ENCODE assay signal across 1 cellular context in the genomic region with DNA sequence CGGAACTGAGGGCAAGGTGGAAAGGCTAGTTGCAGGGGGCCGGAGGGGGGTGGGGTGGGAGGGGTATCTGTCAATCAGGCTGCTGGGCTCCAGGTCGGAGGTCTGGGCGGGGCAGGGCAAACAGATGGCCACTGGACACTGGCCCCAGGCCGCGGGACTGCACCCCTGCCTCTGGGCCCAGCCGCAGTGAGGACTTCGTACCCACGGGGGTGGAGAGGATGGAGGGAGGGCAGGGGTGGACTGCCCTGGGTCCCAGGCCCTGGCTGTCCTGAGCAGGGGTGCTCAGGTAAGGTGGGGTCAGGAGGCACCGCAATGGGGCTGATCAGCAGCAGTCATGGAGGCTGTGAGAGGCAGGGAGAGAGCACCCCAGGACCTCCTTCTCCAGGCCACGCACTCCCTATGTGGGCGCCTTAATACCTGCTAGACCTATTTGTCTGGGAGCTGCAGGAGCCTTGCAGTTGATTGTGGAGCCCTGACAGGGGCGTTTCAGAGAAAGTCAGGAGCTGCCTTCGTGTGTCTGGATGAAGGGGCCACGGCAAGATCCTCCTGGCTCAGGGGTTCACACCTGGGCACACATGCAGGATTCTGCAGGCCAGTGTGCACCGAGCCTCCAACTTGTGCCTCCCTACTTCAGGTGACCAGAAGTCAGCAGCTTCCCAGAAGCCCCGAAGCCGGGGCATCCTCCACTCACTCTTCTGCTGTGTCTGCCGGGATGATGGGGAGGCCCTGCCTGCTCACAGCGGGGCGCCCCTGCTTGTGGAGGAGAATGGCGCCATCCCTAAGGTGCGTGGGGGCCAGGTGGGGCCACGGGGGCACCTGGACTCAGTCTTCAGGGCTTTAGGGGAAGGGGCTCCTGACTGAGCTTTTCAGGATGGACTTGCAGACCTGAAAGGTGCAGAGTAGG.
TF ChIP-seq lines count a peak whose summit lies in the region.

No MANE protein-coding gene starts in this region.

TF ChIP-seq in HepG2, 621 proteins besides CTCF, POLR2A, EP300 and RAD21 (continued from another document and continues in another):
- TF ChIP-seq, protein P1, sequence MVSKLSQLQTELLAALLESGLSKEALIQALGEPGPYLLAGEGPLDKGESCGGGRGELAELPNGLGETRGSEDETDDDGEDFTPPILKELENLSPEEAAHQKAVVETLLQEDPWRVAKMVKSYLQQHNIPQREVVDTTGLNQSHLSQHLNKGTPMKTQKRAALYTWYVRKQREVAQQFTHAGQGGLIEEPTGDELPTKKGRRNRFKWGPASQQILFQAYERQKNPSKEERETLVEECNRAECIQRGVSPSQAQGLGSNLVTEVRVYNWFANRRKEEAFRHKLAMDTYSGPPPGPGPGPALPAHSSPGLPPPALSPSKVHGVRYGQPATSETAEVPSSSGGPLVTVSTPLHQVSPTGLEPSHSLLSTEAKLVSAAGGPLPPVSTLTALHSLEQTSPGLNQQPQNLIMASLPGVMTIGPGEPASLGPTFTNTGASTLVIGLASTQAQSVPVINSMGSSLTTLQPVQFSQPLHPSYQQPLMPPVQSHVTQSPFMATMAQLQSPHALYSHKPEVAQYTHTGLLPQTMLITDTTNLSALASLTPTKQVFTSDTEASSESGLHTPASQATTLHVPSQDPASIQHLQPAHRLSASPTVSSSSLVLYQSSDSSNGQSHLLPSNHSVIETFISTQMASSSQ (IDR thresholded peaks at IDR 0.05; ENCODE audit: low read depth) = no peak
- TF ChIP-seq, protein P1 (CRISPR knock-in tag; IDR thresholded peaks at IDR 0.05; ENCODE audit: borderline replicate concordance) = peak; percentile 87
- no peak for TF ChIP-seq KAT2B (IDR thresholded peaks at IDR 0.05; ENCODE audit: borderline replicate concordance, low read depth, low read length)
- TF ChIP-seq, protein P2, sequence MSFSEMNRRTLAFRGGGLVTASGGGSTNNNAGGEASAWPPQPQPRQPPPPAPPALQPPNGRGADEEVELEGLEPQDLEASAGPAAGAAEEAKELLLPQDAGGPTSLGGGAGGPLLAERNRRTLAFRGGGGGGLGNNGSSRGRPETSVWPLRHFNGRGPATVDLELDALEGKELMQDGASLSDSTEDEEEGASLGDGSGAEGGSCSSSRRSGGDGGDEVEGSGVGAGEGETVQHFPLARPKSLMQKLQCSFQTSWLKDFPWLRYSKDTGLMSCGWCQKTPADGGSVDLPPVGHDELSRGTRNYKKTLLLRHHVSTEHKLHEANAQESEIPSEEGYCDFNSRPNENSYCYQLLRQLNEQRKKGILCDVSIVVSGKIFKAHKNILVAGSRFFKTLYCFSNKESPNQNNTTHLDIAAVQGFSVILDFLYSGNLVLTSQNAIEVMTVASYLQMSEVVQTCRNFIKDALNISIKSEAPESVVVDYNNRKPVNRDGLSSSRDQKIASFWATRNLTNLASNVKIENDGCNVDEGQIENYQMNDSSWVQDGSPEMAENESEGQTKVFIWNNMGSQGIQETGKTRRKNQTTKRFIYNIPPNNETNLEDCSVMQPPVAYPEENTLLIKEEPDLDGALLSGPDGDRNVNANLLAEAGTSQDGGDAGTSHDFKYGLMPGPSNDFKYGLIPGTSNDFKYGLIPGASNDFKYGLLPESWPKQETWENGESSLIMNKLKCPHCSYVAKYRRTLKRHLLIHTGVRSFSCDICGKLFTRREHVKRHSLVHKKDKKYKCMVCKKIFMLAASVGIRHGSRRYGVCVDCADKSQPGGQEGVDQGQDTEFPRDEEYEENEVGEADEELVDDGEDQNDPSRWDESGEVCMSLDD (CRISPR knock-in tag; IDR thresholded peaks at IDR 0.05; ENCODE audit: borderline replicate concordance) = peak; percentile 75; the same call in 1 of the 2 replicates
- TF ChIP-seq, protein P3, sequence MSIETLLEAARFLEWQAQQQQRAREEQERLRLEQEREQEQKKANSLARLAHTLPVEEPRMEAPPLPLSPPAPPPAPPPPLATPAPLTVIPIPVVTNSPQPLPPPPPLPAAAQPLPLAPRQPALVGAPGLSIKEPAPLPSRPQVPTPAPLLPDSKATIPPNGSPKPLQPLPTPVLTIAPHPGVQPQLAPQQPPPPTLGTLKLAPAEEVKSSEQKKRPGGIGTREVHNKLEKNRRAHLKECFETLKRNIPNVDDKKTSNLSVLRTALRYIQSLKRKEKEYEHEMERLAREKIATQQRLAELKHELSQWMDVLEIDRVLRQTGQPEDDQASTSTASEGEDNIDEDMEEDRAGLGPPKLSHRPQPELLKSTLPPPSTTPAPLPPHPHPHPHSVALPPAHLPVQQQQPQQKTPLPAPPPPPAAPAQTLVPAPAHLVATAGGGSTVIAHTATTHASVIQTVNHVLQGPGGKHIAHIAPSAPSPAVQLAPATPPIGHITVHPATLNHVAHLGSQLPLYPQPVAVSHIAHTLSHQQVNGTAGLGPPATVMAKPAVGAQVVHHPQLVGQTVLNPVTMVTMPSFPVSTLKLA (IDR thresholded peaks at IDR 0.05) = no peak
- no peak for TF ChIP-seq MATR3 (CRISPR knock-in tag; IDR thresholded peaks at IDR 0.05)
- no peak for TF ChIP-seq ZKSCAN5 (CRISPR knock-in tag; IDR thresholded peaks at IDR 0.05)
- TF ChIP-seq ZNF674 (CRISPR knock-in tag; IDR thresholded peaks at IDR 0.05; ENCODE audit: low read depth) = no peak
- TF ChIP-seq ZNF510 (CRISPR knock-in tag; IDR thresholded peaks at IDR 0.05; ENCODE audit: low read depth) = peak; percentile 84; the same call in 1 of the 2 replicates
- TF ChIP-seq CHCHD3 (CRISPR knock-in tag; IDR thresholded peaks at IDR 0.05) = 0 out of 2 replicates have a peak, but pooled peaks have one; percentile 63
- TF ChIP-seq YEATS2 (CRISPR knock-in tag; IDR thresholded peaks at IDR 0.05; ENCODE audit: borderline replicate concordance) = peak; percentile 39; the same call in 1 of the 2 replicates
- no peak for TF ChIP-seq SCMH1 (CRISPR knock-in tag; IDR thresholded peaks at IDR 0.05; ENCODE audit: borderline replicate concordance)
- 0 out of 2 replicates have a peak, but pooled peaks have one; percentile 34 for TF ChIP-seq HES4 (CRISPR knock-in tag; IDR thresholded peaks at IDR 0.05; ENCODE audit: borderline replicate concordance)
- no peak for TF ChIP-seq ZFP37 (CRISPR knock-in tag; IDR thresholded peaks at IDR 0.05; ENCODE audit: borderline replicate concordance)
- TF ChIP-seq, protein P4, sequence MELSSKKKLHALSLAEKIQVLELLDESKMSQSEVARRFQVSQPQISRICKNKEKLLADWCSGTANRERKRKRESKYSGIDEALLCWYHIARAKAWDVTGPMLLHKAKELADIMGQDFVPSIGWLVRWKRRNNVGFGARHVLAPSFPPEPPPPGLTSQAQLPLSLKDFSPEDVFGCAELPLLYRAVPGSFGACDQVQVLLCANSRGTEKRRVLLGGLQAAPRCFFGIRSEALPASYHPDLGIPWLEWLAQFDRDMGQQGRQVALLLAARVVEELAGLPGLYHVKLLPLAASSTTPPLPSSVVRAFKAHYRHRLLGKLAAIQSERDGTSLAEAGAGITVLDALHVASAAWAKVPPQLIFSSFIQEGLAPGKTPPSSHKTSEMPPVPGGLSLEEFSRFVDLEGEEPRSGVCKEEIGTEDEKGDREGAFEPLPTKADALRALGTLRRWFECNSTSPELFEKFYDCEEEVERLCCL (CRISPR knock-in tag; IDR thresholded peaks at IDR 0.05; ENCODE audit: borderline replicate concordance) = no peak
- TF ChIP-seq HDAC2 (CRISPR knock-in tag; IDR thresholded peaks at IDR 0.05) = peak; percentile 97
- no peak for TF ChIP-seq ZNF569 (CRISPR knock-in tag; IDR thresholded peaks at IDR 0.05; ENCODE audit: borderline replicate concordance)
- peak; percentile 96; the same call in 1 of the 2 replicates for TF ChIP-seq ZNF788 (CRISPR knock-in tag; IDR thresholded peaks at IDR 0.05; ENCODE audit: borderline replicate concordance)
- TF ChIP-seq SOX6 (IDR thresholded peaks at IDR 0.05) = no peak
- peak; percentile 87 for TF ChIP-seq SOX6 (CRISPR knock-in tag; IDR thresholded peaks at IDR 0.05)
- TF ChIP-seq, protein P5, sequence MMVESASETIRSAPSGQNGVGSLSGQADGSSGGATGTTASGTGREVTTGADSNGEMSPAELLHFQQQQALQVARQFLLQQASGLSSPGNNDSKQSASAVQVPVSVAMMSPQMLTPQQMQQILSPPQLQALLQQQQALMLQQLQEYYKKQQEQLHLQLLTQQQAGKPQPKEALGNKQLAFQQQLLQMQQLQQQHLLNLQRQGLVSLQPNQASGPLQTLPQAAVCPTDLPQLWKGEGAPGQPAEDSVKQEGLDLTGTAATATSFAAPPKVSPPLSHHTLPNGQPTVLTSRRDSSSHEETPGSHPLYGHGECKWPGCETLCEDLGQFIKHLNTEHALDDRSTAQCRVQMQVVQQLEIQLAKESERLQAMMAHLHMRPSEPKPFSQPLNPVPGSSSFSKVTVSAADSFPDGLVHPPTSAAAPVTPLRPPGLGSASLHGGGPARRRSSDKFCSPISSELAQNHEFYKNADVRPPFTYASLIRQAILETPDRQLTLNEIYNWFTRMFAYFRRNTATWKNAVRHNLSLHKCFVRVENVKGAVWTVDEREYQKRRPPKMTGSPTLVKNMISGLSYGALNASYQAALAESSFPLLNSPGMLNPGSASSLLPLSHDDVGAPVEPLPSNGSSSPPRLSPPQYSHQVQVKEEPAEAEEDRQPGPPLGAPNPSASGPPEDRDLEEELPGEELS (CRISPR knock-in tag; IDR thresholded peaks at IDR 0.05) = peak; percentile 89
- TF ChIP-seq, protein P6, sequence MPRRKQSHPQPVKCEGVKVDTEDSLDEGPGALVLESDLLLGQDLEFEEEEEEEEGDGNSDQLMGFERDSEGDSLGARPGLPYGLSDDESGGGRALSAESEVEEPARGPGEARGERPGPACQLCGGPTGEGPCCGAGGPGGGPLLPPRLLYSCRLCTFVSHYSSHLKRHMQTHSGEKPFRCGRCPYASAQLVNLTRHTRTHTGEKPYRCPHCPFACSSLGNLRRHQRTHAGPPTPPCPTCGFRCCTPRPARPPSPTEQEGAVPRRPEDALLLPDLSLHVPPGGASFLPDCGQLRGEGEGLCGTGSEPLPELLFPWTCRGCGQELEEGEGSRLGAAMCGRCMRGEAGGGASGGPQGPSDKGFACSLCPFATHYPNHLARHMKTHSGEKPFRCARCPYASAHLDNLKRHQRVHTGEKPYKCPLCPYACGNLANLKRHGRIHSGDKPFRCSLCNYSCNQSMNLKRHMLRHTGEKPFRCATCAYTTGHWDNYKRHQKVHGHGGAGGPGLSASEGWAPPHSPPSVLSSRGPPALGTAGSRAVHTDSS (CRISPR knock-in tag; conservative IDR thresholded peaks at IDR 0.05) = no peak
- no peak for TF ChIP-seq ZNF577 (CRISPR knock-in tag; IDR thresholded peaks at IDR 0.05; ENCODE audit: borderline replicate concordance, low read depth)
- TF ChIP-seq TCF7 (IDR thresholded peaks at IDR 0.05; ENCODE audit: low read depth) = 0 out of 2 replicates have a peak, but pooled peaks have one; percentile 18
- TF ChIP-seq ETV6 (CRISPR knock-in tag; conservative IDR thresholded peaks at IDR 0.05) = no peak; the same call in 1 of the 2 replicates
- peak; percentile 82; the same call in 1 of the 2 replicates for TF ChIP-seq HNRNPL (IDR thresholded peaks at IDR 0.05; ENCODE audit: low read depth, low read length)
- no peak for TF ChIP-seq FOXP1 (IDR thresholded peaks at IDR 0.05)
- TF ChIP-seq FOXP1 (CRISPR knock-in tag; IDR thresholded peaks at IDR 0.05) = peak; percentile 54; the same call in 1 of the 2 replicates
- TF ChIP-seq, protein P7, sequence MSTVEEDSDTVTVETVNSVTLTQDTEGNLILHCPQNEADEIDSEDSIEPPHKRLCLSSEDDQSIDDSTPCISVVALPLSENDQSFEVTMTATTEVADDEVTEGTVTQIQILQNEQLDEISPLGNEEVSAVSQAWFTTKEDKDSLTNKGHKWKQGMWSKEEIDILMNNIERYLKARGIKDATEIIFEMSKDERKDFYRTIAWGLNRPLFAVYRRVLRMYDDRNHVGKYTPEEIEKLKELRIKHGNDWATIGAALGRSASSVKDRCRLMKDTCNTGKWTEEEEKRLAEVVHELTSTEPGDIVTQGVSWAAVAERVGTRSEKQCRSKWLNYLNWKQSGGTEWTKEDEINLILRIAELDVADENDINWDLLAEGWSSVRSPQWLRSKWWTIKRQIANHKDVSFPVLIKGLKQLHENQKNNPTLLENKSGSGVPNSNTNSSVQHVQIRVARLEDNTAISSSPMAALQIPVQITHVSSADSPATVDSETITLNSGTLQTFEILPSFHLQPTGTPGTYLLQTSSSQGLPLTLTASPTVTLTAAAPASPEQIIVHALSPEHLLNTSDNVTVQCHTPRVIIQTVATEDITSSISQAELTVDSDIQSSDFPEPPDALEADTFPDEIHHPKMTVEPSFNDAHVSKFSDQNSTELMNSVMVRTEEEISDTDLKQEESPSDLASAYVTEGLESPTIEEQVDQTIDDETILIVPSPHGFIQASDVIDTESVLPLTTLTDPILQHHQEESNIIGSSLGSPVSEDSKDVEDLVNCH (CRISPR knock-in tag; IDR thresholded peaks at IDR 0.05) = peak; percentile 72; the same call in 1 of the 2 replicates
- no peak for TF ChIP-seq ZSCAN20 (CRISPR knock-in tag; IDR thresholded peaks at IDR 0.05; ENCODE audit: borderline replicate concordance)
- no peak for TF ChIP-seq ATF1 (CRISPR knock-in tag; IDR thresholded peaks at IDR 0.05)
- TF ChIP-seq ZNF543 (CRISPR knock-in tag; IDR thresholded peaks at IDR 0.05) = peak; percentile 89
- no peak for TF ChIP-seq TCF12 (IDR thresholded peaks at IDR 0.05)
- TF ChIP-seq TCF12 (CRISPR knock-in tag; IDR thresholded peaks at IDR 0.05) = peak; percentile 67; the same call in 1 of the 2 replicates
- TF ChIP-seq CEBPG (CRISPR knock-in tag; IDR thresholded peaks at IDR 0.05) = peak; percentile 50; the same call in 1 of the 2 replicates
- TF ChIP-seq NCOR1 (IDR thresholded peaks at IDR 0.05; ENCODE audit: borderline replicate concordance, low read length) = peak; percentile 79; the same call in 1 of the 2 replicates
- peak; percentile 80 for TF ChIP-seq NCOA2 (CRISPR knock-in tag; IDR thresholded peaks at IDR 0.05)
- TF ChIP-seq, protein P8, sequence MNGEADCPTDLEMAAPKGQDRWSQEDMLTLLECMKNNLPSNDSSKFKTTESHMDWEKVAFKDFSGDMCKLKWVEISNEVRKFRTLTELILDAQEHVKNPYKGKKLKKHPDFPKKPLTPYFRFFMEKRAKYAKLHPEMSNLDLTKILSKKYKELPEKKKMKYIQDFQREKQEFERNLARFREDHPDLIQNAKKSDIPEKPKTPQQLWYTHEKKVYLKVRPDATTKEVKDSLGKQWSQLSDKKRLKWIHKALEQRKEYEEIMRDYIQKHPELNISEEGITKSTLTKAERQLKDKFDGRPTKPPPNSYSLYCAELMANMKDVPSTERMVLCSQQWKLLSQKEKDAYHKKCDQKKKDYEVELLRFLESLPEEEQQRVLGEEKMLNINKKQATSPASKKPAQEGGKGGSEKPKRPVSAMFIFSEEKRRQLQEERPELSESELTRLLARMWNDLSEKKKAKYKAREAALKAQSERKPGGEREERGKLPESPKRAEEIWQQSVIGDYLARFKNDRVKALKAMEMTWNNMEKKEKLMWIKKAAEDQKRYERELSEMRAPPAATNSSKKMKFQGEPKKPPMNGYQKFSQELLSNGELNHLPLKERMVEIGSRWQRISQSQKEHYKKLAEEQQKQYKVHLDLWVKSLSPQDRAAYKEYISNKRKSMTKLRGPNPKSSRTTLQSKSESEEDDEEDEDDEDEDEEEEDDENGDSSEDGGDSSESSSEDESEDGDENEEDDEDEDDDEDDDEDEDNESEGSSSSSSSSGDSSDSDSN (CRISPR knock-in tag; IDR thresholded peaks at IDR 0.05) = peak; percentile 93
